Comparison of ENCODE assay signal across 25 cellular contexts in genomic region chr7:105666324-105666723, GRCh38.
"Had no signal": no experiment of that assay in that cellular context is flagged by ENCODE, and none has a peak within 500 bp of the region (broad histone marks: within the 10 kb centered on the region; RNA-seq: fewer than 3 reads in every experiment).

No MANE protein-coding gene starts in this region.

- H3K27me3 Mint-ChIP-seq: activated CD8-positive, alpha-beta memory T cell treated with anti-CD3 and anti-CD28 coated beads, Interleukin-2, amount 10 ng/mL, durations not matched to agents 7 days and 5 days; activated naive CD8-positive, alpha-beta T cell; activated T-helper 17 cell treated with anti-CD3 and anti-CD28 coated beads, Interleukin-2, amount 50 U/mL, for 72 hours; T-cell had no signal

- H3K9ac ChIP-seq: KMS-11 had no signal

- H3K4me3 Mint-ChIP-seq: activated CD8-positive, alpha-beta memory T cell treated with anti-CD3 and anti-CD28 coated beads, Interleukin-2, amount 10 ng/mL, durations not matched to agents 7 days and 5 days; activated naive CD4-positive, alpha-beta T cell treated with anti-CD3 and anti-CD28 coated beads for 36 hours; activated naive CD8-positive, alpha-beta T cell; activated T-cell treated with anti-CD3 and anti-CD28 coated beads, Interleukin-2, amount 50 U/mL, for 4 hours; activated T-helper 17 cell treated with anti-CD3 and anti-CD28 coated beads, Interleukin-2, amount 50 U/mL, for 72 hours; T-cell had no signal

- H3K27ac Mint-ChIP-seq: activated CD8-positive, alpha-beta memory T cell treated with anti-CD3 and anti-CD28 coated beads, Interleukin-2, amount 10 ng/mL, durations not matched to agents 7 days and 5 days; activated naive CD4-positive, alpha-beta T cell treated with anti-CD3 and anti-CD28 coated beads for 36 hours; activated naive CD8-positive, alpha-beta T cell; T-cell had no signal

- H3K4me3 ChIP-seq: MG63, SK-N-MC had no signal

- H3K27me3 ChIP-seq: MG63 had no signal

- H3K36me3 Mint-ChIP-seq: activated CD8-positive, alpha-beta memory T cell treated with anti-CD3 and anti-CD28 coated beads, Interleukin-2, amount 10 ng/mL, durations not matched to agents 7 days and 5 days had no signal

- H3K36me3 ChIP-seq: MG63, WERI-Rb-1 had no signal

- H3K4me1 Mint-ChIP-seq: activated CD8-positive, alpha-beta memory T cell treated with anti-CD3 and anti-CD28 coated beads, Interleukin-2, amount 10 ng/mL, durations not matched to agents 7 days and 5 days had no signal

- H3K9me3 Mint-ChIP-seq: activated naive CD4-positive, alpha-beta T cell treated with anti-CD3 and anti-CD28 coated beads for 36 hours; activated T-cell treated with anti-CD3 and anti-CD28 coated beads, Interleukin-2, amount 50 U/mL, for 4 hours; activated T-helper 17 cell treated with anti-CD3 and anti-CD28 coated beads, Interleukin-2, amount 50 U/mL, for 72 hours; T-cell had no signal

- ATAC-seq: activated CD8-positive, alpha-beta memory T cell treated with anti-CD3 and anti-CD28 coated beads, Interleukin-2, amount 10 ng/mL, durations not matched to agents 7 days and 5 days; activated T-cell treated with anti-CD3 and anti-CD28 coated beads, Interleukin-2, amount 50 U/mL, for 4 hours; activated T-helper 17 cell treated with anti-CD3 and anti-CD28 coated beads, Interleukin-2, amount 50 U/mL, for 72 hours; Panc1; Right ventricle myocardium inferior; T-cell had no signal

- H3K9me3 ChIP-seq: MG63 had no signal

- H3K27ac ChIP-seq: KMS-11, SK-N-MC, WERI-Rb-1 had no signal

- DNase-seq: activated CD4-positive, alpha-beta T cell treated with anti-CD3 and anti-CD28 coated beads for 48 hours; activated CD4-positive, alpha-beta T cell treated with anti-CD3 and anti-CD28 coated beads, Interleukin-2, amount 50 U/mL, for 48 hours; activated CD4-positive, CD25-positive, alpha-beta regulatory T cell treated with anti-CD3 and anti-CD28 coated beads, Interleukin-2, amount 50 U/mL, for 72 hours; activated CD8-positive, alpha-beta memory T cell treated with anti-CD3 and anti-CD28 coated beads, Interleukin-2, amount 10 ng/mL, durations not matched to agents 7 days and 5 days; activated gamma-delta T cell; activated naive CD4-positive, alpha-beta T cell treated with anti-CD3 and anti-CD28 coated beads for 36 hours; activated T-cell treated with anti-CD3 and anti-CD28 coated beads, Interleukin-2, amount 50 U/mL, for 4 hours; amygdala; MG63; MV-4-11; NCI-H1092 treated with DMSO at 0.1 percent for 48 hours; NCI-H1436; NCI-H1694 treated with DMSO at 0.1 percent for 48 hours; NCI-H2029 treated with DMSO at 0.1 percent for 48 hours; NCI-H510A treated with DMSO at 0.1 percent for 48 hours; OCI-M1; RPMI8226; T-cell; WERI-Rb-1 had no signal
